ENCODE assay signal across 30 cellular contexts in genomic region chr16:59060212-59060611, GRCh38.
DNase-seq lines count a peak whose midpoint lies in the region; ATAC-seq, FAIRE-seq and TF ChIP-seq lines count a peak whose summit lies in the region.
"Had no signal": no experiment of that assay in that cellular context is flagged by ENCODE, and none has a peak within 500 bp of the region (broad histone marks: within the 10 kb centered on the region; RNA-seq: fewer than 3 reads in every experiment).

No MANE protein-coding gene starts in this region.

- no peaks in the 10 kb centered on the region for H3K36me3 ChIP-seq in mammary epithelial cell (ENCODE audit: insufficient read depth, low read length)
- H3K36me3 ChIP-seq in astrocyte (ENCODE audit: insufficient read depth, low read length) = no peaks in the 10 kb centered on the region
- no peaks in the 10 kb centered on the region for H3K36me3 ChIP-seq in PC-3 (ENCODE audit: low read depth, low read length)
- no peaks in the 10 kb centered on the region for H3K36me3 ChIP-seq in right lobe of liver
- H3K36me3 ChIP-seq: colonic mucosa, uterus had no signal

- H3K9me3 ChIP-seq in mammary epithelial cell (replicated peaks; ENCODE audit: insufficient read depth, low read length) (no peaks in the 10 kb centered on the region), astrocyte (ENCODE audit: insufficient read depth, low read depth, low read length) (no peaks in the 10 kb centered on the region), PC-3 (ENCODE audit: low read length) (no peaks in the 10 kb centered on the region), right lobe of liver (no peaks in the 10 kb centered on the region)
- H3K9me3 ChIP-seq: body of pancreas, colonic mucosa, uterus had no signal

- no peaks in the 10 kb centered on the region for H3K79me2 ChIP-seq in mammary epithelial cell (ENCODE audit: insufficient read depth, low read length)
- no peaks in the 10 kb centered on the region for H3K79me2 ChIP-seq in astrocyte (ENCODE audit: insufficient read depth, low read length)
- H3K79me2 ChIP-seq in PC-3 (ENCODE audit: low read length) = no peaks in the 10 kb centered on the region

- in situ Hi-C loops in mammary epithelial cell (cut with MboI; ENCODE audit: low sequenced_read_pairs in 2 of 2) = no loop called here

- ATAC-seq in PC-3 = no peak
- no peak for ATAC-seq in GM18870 (IDR thresholded peaks at IDR 0.05; ENCODE audit: unreplicated experiment)
- no peak for ATAC-seq in right lobe of liver
- ATAC-seq: activated T-cell treated with anti-CD3 and anti-CD28 coated beads, Interleukin-2, amount 50 U/mL, for 4 hours; body of pancreas; GM12878 had no signal

- H3K27ac ChIP-seq in mammary epithelial cell (ENCODE audit: insufficient read depth, low read depth, low read length) = no peak overlapping the region
- peak overlapping the region; percentile 35 for H3K27ac ChIP-seq in astrocyte (ENCODE audit: low read depth, low read length)
- no peak overlapping the region for H3K27ac ChIP-seq in PC-3 (ENCODE audit: low read length)
- H3K27ac ChIP-seq in right lobe of liver = no peak overlapping the region
- H3K27ac ChIP-seq: 22Rv1, body of pancreas, colonic mucosa, RWPE1, uterus had no signal

- TF ChIP-seq CTCF in mammary epithelial cell (conservative IDR thresholded peaks at IDR 0.05 in 1 of 2, IDR thresholded peaks at IDR 0.05 in 1 of 2; ENCODE audit: extremely low read depth in 1 of 2, insufficient read depth in 1 of 2, low read depth in 1 of 2, low read length in 2 of 2) = no peak
- TF ChIP-seq CTCF in MCF 10A (IDR thresholded peaks at IDR 0.05; ENCODE audit: unreplicated experiment) = no peak
- no peak for TF ChIP-seq CTCF in astrocyte (IDR thresholded peaks at IDR 0.05; ENCODE audit: insufficient read depth, low read depth, low read length)
- TF ChIP-seq CTCF in fibroblast of the aortic adventitia (IDR thresholded peaks at IDR 0.05; ENCODE audit: insufficient read depth, low read length) = no peak
- TF ChIP-seq CTCF in PC-3 (conservative IDR thresholded peaks at IDR 0.05; ENCODE audit: low read depth, low read length) = no peak
- no peak for TF ChIP-seq CTCF in right lobe of liver (IDR thresholded peaks at IDR 0.05)

- CTCF ChIA-PET in mammary epithelial cell (lab: Charles Lee; ENCODE audit: low non-redundant PET) (no interaction called here), MCF 10A (lab: Yijun Ruan, JAX) (interaction anchor here (0.6 kb wide), 1 partner anchor 11 kb away, joined by 6 read pairs; no protein-coding TSS in a partner anchor), PC-3 (lab: Charles Lee) (no interaction called here)

- H3K27ac Mint-ChIP-seq in MCF 10A (ENCODE audit: low read depth, unreplicated experiment) (no peak overlapping the region), astrocyte (ENCODE audit: unreplicated experiment) (no peak overlapping the region)
- H3K27ac Mint-ChIP-seq: activated naive CD4-positive, alpha-beta T cell treated with anti-CD3 and anti-CD28 coated beads for 36 hours had no signal

- H3K27me3 ChIP-seq in mammary epithelial cell (ENCODE audit: insufficient read depth, low read length) (no peaks in the 10 kb centered on the region), astrocyte (ENCODE audit: insufficient read depth, low read length) (no peaks in the 10 kb centered on the region), PC-3 (ENCODE audit: low read length) (no peaks in the 10 kb centered on the region), right lobe of liver (no peaks in the 10 kb centered on the region)
- H3K27me3 ChIP-seq: BLaER1 treated with 17β-estradiol and CSF1 and Interleukin-3, amounts not matched to agents 10 nM and 100 nM; body of pancreas; colonic mucosa; uterus had no signal

- H4K20me1 ChIP-seq in mammary epithelial cell (ENCODE audit: insufficient read depth, low read length) (no peaks in the 10 kb centered on the region), astrocyte (ENCODE audit: insufficient read depth, low read length) (no peaks in the 10 kb centered on the region), PC-3 (ENCODE audit: low read length) (no peaks in the 10 kb centered on the region)
- H4K20me1 ChIP-seq: BLaER1 treated with 17β-estradiol and CSF1 and Interleukin-3, amounts not matched to agents 10 nM and 100 nM had no signal

- no peak overlapping the region for H3K4me3 ChIP-seq in mammary epithelial cell (replicated peaks in 1 of 3; ENCODE audit: insufficient read depth in 1 of 3, low read depth in 2 of 3, low read length in 3 of 3)
- H3K4me3 ChIP-seq in astrocyte (ENCODE audit: insufficient read depth, low read depth, low read length) = no peak overlapping the region
- no peak overlapping the region for H3K4me3 ChIP-seq in fibroblast of the aortic adventitia (ENCODE audit: low read depth, low read length)
- H3K4me3 ChIP-seq in PC-3 (ENCODE audit: low read length) = no peak overlapping the region
- no peak overlapping the region for H3K4me3 ChIP-seq in right lobe of liver
- H3K4me3 ChIP-seq: BLaER1 treated with 17β-estradiol and CSF1 and Interleukin-3, amounts not matched to agents 10 nM and 100 nM; body of pancreas; colonic mucosa; GM12878; lung; uterus had no signal

- POLR2A ChIA-PET in MCF 10A (lab: Yijun Ruan, JAX) (interaction anchor here (0.6 kb wide), 1 partner anchor 467 kb away, joined by 3 read pairs; no protein-coding TSS in a partner anchor), PC-3 (lab: Charles Lee; ENCODE audit: unreplicated experiment) (no interaction called here)

- no peaks in the 10 kb centered on the region for H3K4me1 ChIP-seq in mammary epithelial cell (ENCODE audit: insufficient read depth, low read length)
- H3K4me1 ChIP-seq in astrocyte (ENCODE audit: insufficient read depth, low read length) = peaks cover 3% of the 10 kb centered on the region
- H3K4me1 ChIP-seq in PC-3 (ENCODE audit: insufficient read depth, low read length) = no peaks in the 10 kb centered on the region
- H3K4me1 ChIP-seq in right lobe of liver = no peaks in the 10 kb centered on the region
- H3K4me1 ChIP-seq: body of pancreas, colonic mucosa, uterus had no signal

- dilution Hi-C loops in mammary epithelial cell (cut with HindIII; ENCODE audit: low sequenced_read_pairs) = no loop called here

- H3K9ac ChIP-seq in mammary epithelial cell (ENCODE audit: insufficient read depth, low read length) (no peak overlapping the region), astrocyte (ENCODE audit: low read length) (no peak overlapping the region), PC-3 (ENCODE audit: low read length) (no peak overlapping the region)
- H3K9ac ChIP-seq: BLaER1 treated with 17β-estradiol and CSF1 and Interleukin-3, amounts not matched to agents 10 nM and 100 nM had no signal

- H3K27me3 Mint-ChIP-seq in MCF 10A (ENCODE audit: insufficient read depth, unreplicated experiment) (no peaks in the 10 kb centered on the region), astrocyte (ENCODE audit: low read depth, unreplicated experiment) (no peaks in the 10 kb centered on the region)

- peak; percentile 79 for DNase-seq in mammary epithelial cell
- no peak for DNase-seq in MCF 10A (ENCODE audit: unreplicated experiment)
- DNase-seq in astrocyte (ENCODE audit: low read depth) = peak; percentile 95
- peak; percentile 47 for DNase-seq in fibroblast of the aortic adventitia (ENCODE audit: low read depth)
- peak; percentile 7 for DNase-seq in urothelium cell line (ENCODE audit: low spot score)
- DNase-seq in PC-3 = no peak
- DNase-seq in right lobe of liver = no peak
- DNase-seq: activated CD4-positive, CD25-positive, alpha-beta regulatory T cell treated with anti-CD3 and anti-CD28 coated beads, Interleukin-2, amount 50 U/mL, for 72 hours; activated CD8-positive, alpha-beta memory T cell treated with anti-CD3 and anti-CD28 coated beads for 24 hours; activated naive CD4-positive, alpha-beta T cell treated with anti-CD3 and anti-CD28 coated beads for 36 hours; activated T-cell treated with anti-CD3 and anti-CD28 coated beads, Interleukin-2, amount 50 U/mL, for 4 hours; body of pancreas; colonic mucosa; hippocampal formation; islet precursor cell; NCI-H1105 treated with DMSO at 0.1 percent for 48 hours; NCI-H2107; NCI-H524; occipital lobe; retina; uterus had no signal

- H2AFZ ChIP-seq in mammary epithelial cell (ENCODE audit: low read depth, low read length) (no peak overlapping the region), astrocyte (ENCODE audit: low read depth, low read length) (no peak overlapping the region), PC-3 (ENCODE audit: low read length) (no peak overlapping the region)

- FAIRE-seq in astrocyte (lab: Jason Lieb, UNC) (no peak), urothelium cell line (lab: Jason Lieb, UNC) (no peak)
- FAIRE-seq: frontal cortex, G401.6, GM12878, H54 had no signal

- no peaks in the 10 kb centered on the region for H3K9me3 Mint-ChIP-seq in MCF 10A (ENCODE audit: unreplicated experiment)
- H3K9me3 Mint-ChIP-seq in astrocyte (ENCODE audit: unreplicated experiment) = no peaks in the 10 kb centered on the region
- H3K9me3 Mint-ChIP-seq: activated naive CD4-positive, alpha-beta T cell treated with anti-CD3 and anti-CD28 coated beads for 36 hours had no signal

- H3K4me3 Mint-ChIP-seq in MCF 10A (ENCODE audit: unreplicated experiment) (no peak overlapping the region), astrocyte (ENCODE audit: unreplicated experiment) (no peak overlapping the region)
- H3K4me3 Mint-ChIP-seq: activated naive CD4-positive, alpha-beta T cell treated with anti-CD3 and anti-CD28 coated beads for 36 hours; activated T-cell treated with anti-CD3 and anti-CD28 coated beads, Interleukin-2, amount 50 U/mL, for 4 hours had no signal

- 0% methylated on average over 1 of the region's 1 CpG for WGBS in mammary epithelial cell (ENCODE audit: low coverage, missing lambda C conversion rate)
- 80% methylated on average over 1 of the region's 1 CpG for WGBS in right lobe of liver (ENCODE audit: insufficient coverage, low coverage, low lambda C conversion rate, missing lambda C conversion rate)

- H3K4me1 Mint-ChIP-seq in MCF 10A (ENCODE audit: insufficient read depth, unreplicated experiment) (peaks cover 15% of the 10 kb centered on the region), astrocyte (ENCODE audit: low read depth, unreplicated experiment) (peaks cover 13% of the 10 kb centered on the region)

- intact Hi-C loops in mammary epithelial cell (cut with micrococcal nuclease) = no loop called here
- intact Hi-C loops in MCF 10A (cut with micrococcal nuclease) = no loop called here
- intact Hi-C loops in PC-3 (cut with micrococcal nuclease) = no loop called here
- intact Hi-C loops in right lobe of liver (cut with DNase I) = no loop called here

- H3K36me3 Mint-ChIP-seq in MCF 10A (ENCODE audit: insufficient read depth, unreplicated experiment) = no peaks in the 10 kb centered on the region
- H3K36me3 Mint-ChIP-seq in astrocyte (ENCODE audit: low read depth, unreplicated experiment) = no peaks in the 10 kb centered on the region

- H3F3A ChIP-seq in PC-3 (ENCODE audit: low read length, unreplicated experiment) = no peaks in the 10 kb centered on the region

- BruUV-seq in mammary epithelial cell (replicated peaks; lab: Mats Ljungman, UMichigan) (no TSS peak), MCF 10A (replicated peaks; lab: Mats Ljungman, UMichigan) (no TSS peak), PC-3 (replicated peaks; lab: Mats Ljungman, UMichigan) (no TSS peak)

- H3K4me2 ChIP-seq in mammary epithelial cell (ENCODE audit: insufficient read depth, low read depth, low read length) (no peak overlapping the region), astrocyte (ENCODE audit: low read length) (no peak overlapping the region), PC-3 (ENCODE audit: low read length) (no peak overlapping the region)
- H3K4me2 ChIP-seq: BLaER1 treated with 17β-estradiol and CSF1 and Interleukin-3, amounts not matched to agents 10 nM and 100 nM had no signal

- TF ChIP-seq POLR2A in right lobe of liver (IDR thresholded peaks at IDR 0.05) = no peak

- H3K9me2 ChIP-seq in PC-3 (replicated peaks; ENCODE audit: low read length) = no peaks in the 10 kb centered on the region

Comparison
In these comparisons a context has a peak if more than half of its experiments do, and no peak if none do; other contexts are left out.
1. DNase-seq: peak in mammary epithelial cell (single experiment), astrocyte (single experiment), fibroblast of the aortic adventitia (single experiment) and urothelium cell line (single experiment); none in MCF 10A (single experiment), PC-3 (single experiment) and right lobe of liver (0 of 3).